ENCODE assay signal across 2 cellular contexts in the genomic region with DNA sequence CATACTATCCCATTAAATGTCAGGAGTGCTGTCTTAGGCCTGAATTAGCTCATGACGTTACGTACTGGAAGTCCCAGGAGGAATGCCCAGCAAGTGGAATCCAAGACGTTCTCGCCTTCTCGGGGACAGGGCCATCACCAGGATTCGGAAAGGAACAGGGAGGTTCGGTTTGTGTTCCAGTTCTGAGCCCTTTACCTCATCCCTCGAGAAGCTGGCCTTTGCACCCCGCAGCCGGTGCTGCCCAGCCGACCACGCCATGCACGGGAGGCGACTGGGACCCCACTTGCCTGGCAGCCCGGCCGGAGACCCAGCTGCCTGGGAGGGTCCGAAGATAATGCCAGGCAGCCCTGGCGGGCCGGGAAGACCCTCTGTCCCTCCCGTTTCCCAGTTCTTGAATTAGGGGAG.
TF ChIP-seq lines count a peak whose summit lies in the region.

No MANE protein-coding gene starts in this region.

TF ChIP-seq in IMR-90, 13 proteins besides CTCF, POLR2A, EP300 and RAD21:
- TF ChIP-seq MAZ (IDR thresholded peaks at IDR 0.05; ENCODE audit: borderline replicate concordance, low read depth, low read length) (no peak), RFX5 (IDR thresholded peaks at IDR 0.05; ENCODE audit: low read depth, low read length) (no peak), RCOR1 (IDR thresholded peaks at IDR 0.05; ENCODE audit: insufficient replicate concordance, low read length) (no peak), SMC3 (IDR thresholded peaks at IDR 0.05; ENCODE audit: low read depth, low read length) (no peak), MXI1 (IDR thresholded peaks at IDR 0.05; ENCODE audit: borderline replicate concordance, low read depth, low read length) (no peak), BHLHE40 (IDR thresholded peaks at IDR 0.05; ENCODE audit: low read depth, low read length) (no peak), NFE2L2 (IDR thresholded peaks at IDR 0.05; ENCODE audit: low read depth, low read length) (no peak), CEBPB (IDR thresholded peaks at IDR 0.05; ENCODE audit: low read depth, low read length) (no peak), MAFK (IDR thresholded peaks at IDR 0.05; ENCODE audit: low read depth, low read length) (no peak), CHD1 (IDR thresholded peaks at IDR 0.05; ENCODE audit: low read depth, low read length) (no peak), FOS (IDR thresholded peaks at IDR 0.05; ENCODE audit: low read depth, low read length) (no peak)
- TF ChIP-seq, protein P1, sequence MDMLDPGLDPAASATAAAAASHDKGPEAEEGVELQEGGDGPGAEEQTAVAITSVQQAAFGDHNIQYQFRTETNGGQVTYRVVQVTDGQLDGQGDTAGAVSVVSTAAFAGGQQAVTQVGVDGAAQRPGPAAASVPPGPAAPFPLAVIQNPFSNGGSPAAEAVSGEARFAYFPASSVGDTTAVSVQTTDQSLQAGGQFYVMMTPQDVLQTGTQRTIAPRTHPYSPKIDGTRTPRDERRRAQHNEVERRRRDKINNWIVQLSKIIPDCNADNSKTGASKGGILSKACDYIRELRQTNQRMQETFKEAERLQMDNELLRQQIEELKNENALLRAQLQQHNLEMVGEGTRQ (IDR thresholded peaks at IDR 0.05; ENCODE audit: low read depth, low read length), result no peak
- TF ChIP-seq, protein P2, sequence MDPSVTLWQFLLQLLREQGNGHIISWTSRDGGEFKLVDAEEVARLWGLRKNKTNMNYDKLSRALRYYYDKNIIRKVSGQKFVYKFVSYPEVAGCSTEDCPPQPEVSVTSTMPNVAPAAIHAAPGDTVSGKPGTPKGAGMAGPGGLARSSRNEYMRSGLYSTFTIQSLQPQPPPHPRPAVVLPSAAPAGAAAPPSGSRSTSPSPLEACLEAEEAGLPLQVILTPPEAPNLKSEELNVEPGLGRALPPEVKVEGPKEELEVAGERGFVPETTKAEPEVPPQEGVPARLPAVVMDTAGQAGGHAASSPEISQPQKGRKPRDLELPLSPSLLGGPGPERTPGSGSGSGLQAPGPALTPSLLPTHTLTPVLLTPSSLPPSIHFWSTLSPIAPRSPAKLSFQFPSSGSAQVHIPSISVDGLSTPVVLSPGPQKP (IDR thresholded peaks at IDR 0.05; ENCODE audit: borderline replicate concordance, low read depth, low read length), result no peak

TF ChIP-seq in HepG2, 621 proteins besides CTCF, POLR2A, EP300 and RAD21 (continues in another document):
- TF ChIP-seq, protein P3, sequence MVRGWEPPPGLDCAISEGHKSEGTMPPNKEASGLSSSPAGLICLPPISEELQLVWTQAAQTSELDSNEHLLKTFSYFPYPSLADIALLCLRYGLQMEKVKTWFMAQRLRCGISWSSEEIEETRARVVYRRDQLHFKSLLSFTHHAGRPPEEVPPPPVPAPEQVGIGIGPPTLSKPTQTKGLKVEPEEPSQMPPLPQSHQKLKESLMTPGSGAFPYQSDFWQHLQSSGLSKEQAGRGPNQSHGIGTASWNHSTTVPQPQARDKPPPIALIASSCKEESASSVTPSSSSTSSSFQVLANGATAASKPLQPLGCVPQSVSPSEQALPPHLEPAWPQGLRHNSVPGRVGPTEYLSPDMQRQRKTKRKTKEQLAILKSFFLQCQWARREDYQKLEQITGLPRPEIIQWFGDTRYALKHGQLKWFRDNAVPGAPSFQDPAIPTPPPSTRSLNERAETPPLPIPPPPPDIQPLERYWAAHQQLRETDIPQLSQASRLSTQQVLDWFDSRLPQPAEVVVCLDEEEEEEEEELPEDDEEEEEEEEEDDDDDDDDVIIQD (CRISPR knock-in tag; IDR thresholded peaks at IDR 0.05; ENCODE audit: low read depth), result no peak
- TF ChIP-seq ZNF570 (CRISPR knock-in tag; IDR thresholded peaks at IDR 0.05; ENCODE audit: borderline replicate concordance), result no peak
- no peak for TF ChIP-seq ZNF225 (CRISPR knock-in tag; IDR thresholded peaks at IDR 0.05)
- TF ChIP-seq, protein P4, sequence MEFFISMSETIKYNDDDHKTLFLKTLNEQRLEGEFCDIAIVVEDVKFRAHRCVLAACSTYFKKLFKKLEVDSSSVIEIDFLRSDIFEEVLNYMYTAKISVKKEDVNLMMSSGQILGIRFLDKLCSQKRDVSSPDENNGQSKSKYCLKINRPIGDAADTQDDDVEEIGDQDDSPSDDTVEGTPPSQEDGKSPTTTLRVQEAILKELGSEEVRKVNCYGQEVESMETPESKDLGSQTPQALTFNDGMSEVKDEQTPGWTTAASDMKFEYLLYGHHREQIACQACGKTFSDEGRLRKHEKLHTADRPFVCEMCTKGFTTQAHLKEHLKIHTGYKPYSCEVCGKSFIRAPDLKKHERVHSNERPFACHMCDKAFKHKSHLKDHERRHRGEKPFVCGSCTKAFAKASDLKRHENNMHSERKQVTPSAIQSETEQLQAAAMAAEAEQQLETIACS (CRISPR knock-in tag; IDR thresholded peaks at IDR 0.05), result no peak
- 0 out of 2 replicates have a peak, but pooled peaks have one; percentile 15 for TF ChIP-seq KDM4B (CRISPR knock-in tag; IDR thresholded peaks at IDR 0.05)
- TF ChIP-seq, protein P5, sequence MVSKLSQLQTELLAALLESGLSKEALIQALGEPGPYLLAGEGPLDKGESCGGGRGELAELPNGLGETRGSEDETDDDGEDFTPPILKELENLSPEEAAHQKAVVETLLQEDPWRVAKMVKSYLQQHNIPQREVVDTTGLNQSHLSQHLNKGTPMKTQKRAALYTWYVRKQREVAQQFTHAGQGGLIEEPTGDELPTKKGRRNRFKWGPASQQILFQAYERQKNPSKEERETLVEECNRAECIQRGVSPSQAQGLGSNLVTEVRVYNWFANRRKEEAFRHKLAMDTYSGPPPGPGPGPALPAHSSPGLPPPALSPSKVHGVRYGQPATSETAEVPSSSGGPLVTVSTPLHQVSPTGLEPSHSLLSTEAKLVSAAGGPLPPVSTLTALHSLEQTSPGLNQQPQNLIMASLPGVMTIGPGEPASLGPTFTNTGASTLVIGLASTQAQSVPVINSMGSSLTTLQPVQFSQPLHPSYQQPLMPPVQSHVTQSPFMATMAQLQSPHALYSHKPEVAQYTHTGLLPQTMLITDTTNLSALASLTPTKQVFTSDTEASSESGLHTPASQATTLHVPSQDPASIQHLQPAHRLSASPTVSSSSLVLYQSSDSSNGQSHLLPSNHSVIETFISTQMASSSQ (IDR thresholded peaks at IDR 0.05; ENCODE audit: low read depth), result no peak
- TF ChIP-seq, protein P5 (CRISPR knock-in tag; IDR thresholded peaks at IDR 0.05; ENCODE audit: borderline replicate concordance), result no peak
- TF ChIP-seq, protein P6, sequence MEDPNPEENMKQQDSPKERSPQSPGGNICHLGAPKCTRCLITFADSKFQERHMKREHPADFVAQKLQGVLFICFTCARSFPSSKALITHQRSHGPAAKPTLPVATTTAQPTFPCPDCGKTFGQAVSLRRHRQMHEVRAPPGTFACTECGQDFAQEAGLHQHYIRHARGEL (CRISPR knock-in tag; IDR thresholded peaks at IDR 0.05), result 0 out of 2 replicates have a peak, but pooled peaks have one; percentile 15
- TF ChIP-seq SAFB2 (CRISPR knock-in tag; IDR thresholded peaks at IDR 0.05; ENCODE audit: borderline replicate concordance, low read depth), result 0 out of 2 replicates have a peak, but pooled peaks have one; percentile 18
- no peak for TF ChIP-seq HNRNPLL (IDR thresholded peaks at IDR 0.05; ENCODE audit: low read depth, low read length, poor library complexity, severe bottlenecking)
- TF ChIP-seq ZNF550 (CRISPR knock-in tag; IDR thresholded peaks at IDR 0.05; ENCODE audit: borderline replicate concordance), result 0 out of 2 replicates have a peak, but pooled peaks have one; percentile 43
- 0 out of 2 replicates have a peak, but pooled peaks have one; percentile 39 for TF ChIP-seq HNRNPL (IDR thresholded peaks at IDR 0.05; ENCODE audit: low read depth, low read length)
- TF ChIP-seq DPF2 (CRISPR knock-in tag; IDR thresholded peaks at IDR 0.05; ENCODE audit: borderline replicate concordance, low read depth), result no peak
- TF ChIP-seq AGO2 (optimal IDR thresholded peaks at IDR 0.05; ENCODE audit: low read depth, low read length), result peak; percentile 22
- TF ChIP-seq KDM2A (CRISPR knock-in tag; IDR thresholded peaks at IDR 0.05; ENCODE audit: borderline replicate concordance, low read depth), result peak; percentile 13; the same call in 1 of the 2 replicates
- no peak for TF ChIP-seq CENPT (CRISPR knock-in tag; IDR thresholded peaks at IDR 0.05; ENCODE audit: low read depth)
- peak; percentile 18; the same call in 1 of the 2 replicates for TF ChIP-seq GABPB1 (CRISPR knock-in tag; IDR thresholded peaks at IDR 0.05)
- TF ChIP-seq ZNF501 (CRISPR knock-in tag; IDR thresholded peaks at IDR 0.05), result no peak
- TF ChIP-seq SPEN (CRISPR knock-in tag; IDR thresholded peaks at IDR 0.05; ENCODE audit: low read depth), result 0 out of 2 replicates have a peak, but pooled peaks have one; percentile 46
- TF ChIP-seq MED1 (CRISPR knock-in tag; IDR thresholded peaks at IDR 0.05), result no peak
- peak; percentile 45; the same call in 1 of the 2 replicates for TF ChIP-seq POLR2G (IDR thresholded peaks at IDR 0.05; ENCODE audit: low read depth, low read length)
- peak; percentile 12; the same call in 1 of the 2 replicates for TF ChIP-seq SAP130 (CRISPR knock-in tag; IDR thresholded peaks at IDR 0.05; ENCODE audit: low read depth)
- peak; percentile 6; the same call in 1 of the 2 replicates for TF ChIP-seq ZNF292 (CRISPR knock-in tag; IDR thresholded peaks at IDR 0.05; ENCODE audit: borderline replicate concordance, low read depth)
- TF ChIP-seq, protein P7, sequence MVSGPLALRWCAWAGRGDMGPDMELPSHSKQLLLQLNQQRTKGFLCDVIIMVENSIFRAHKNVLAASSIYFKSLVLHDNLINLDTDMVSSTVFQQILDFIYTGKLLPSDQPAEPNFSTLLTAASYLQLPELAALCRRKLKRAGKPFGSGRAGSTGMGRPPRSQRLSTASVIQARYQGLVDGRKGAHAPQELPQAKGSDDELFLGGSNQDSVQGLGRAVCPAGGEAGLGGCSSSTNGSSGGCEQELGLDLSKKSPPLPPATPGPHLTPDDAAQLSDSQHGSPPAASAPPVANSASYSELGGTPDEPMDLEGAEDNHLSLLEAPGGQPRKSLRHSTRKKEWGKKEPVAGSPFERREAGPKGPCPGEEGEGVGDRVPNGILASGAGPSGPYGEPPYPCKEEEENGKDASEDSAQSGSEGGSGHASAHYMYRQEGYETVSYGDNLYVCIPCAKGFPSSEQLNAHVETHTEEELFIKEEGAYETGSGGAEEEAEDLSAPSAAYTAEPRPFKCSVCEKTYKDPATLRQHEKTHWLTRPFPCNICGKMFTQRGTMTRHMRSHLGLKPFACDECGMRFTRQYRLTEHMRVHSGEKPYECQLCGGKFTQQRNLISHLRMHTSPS (CRISPR knock-in tag; IDR thresholded peaks at IDR 0.05; ENCODE audit: low read depth), result peak; percentile 41
- TF ChIP-seq, protein P8, sequence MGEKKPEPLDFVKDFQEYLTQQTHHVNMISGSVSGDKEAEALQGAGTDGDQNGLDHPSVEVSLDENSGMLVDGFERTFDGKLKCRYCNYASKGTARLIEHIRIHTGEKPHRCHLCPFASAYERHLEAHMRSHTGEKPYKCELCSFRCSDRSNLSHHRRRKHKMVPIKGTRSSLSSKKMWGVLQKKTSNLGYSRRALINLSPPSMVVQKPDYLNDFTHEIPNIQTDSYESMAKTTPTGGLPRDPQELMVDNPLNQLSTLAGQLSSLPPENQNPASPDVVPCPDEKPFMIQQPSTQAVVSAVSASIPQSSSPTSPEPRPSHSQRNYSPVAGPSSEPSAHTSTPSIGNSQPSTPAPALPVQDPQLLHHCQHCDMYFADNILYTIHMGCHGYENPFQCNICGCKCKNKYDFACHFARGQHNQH (CRISPR knock-in tag; IDR thresholded peaks at IDR 0.05), result peak; percentile 12; the same call in 1 of the 2 replicates
- TF ChIP-seq SNAI1 (CRISPR knock-in tag; IDR thresholded peaks at IDR 0.05; ENCODE audit: borderline replicate concordance), result 0 out of 2 replicates have a peak, but pooled peaks have one; percentile 44
- TF ChIP-seq, protein P9, sequence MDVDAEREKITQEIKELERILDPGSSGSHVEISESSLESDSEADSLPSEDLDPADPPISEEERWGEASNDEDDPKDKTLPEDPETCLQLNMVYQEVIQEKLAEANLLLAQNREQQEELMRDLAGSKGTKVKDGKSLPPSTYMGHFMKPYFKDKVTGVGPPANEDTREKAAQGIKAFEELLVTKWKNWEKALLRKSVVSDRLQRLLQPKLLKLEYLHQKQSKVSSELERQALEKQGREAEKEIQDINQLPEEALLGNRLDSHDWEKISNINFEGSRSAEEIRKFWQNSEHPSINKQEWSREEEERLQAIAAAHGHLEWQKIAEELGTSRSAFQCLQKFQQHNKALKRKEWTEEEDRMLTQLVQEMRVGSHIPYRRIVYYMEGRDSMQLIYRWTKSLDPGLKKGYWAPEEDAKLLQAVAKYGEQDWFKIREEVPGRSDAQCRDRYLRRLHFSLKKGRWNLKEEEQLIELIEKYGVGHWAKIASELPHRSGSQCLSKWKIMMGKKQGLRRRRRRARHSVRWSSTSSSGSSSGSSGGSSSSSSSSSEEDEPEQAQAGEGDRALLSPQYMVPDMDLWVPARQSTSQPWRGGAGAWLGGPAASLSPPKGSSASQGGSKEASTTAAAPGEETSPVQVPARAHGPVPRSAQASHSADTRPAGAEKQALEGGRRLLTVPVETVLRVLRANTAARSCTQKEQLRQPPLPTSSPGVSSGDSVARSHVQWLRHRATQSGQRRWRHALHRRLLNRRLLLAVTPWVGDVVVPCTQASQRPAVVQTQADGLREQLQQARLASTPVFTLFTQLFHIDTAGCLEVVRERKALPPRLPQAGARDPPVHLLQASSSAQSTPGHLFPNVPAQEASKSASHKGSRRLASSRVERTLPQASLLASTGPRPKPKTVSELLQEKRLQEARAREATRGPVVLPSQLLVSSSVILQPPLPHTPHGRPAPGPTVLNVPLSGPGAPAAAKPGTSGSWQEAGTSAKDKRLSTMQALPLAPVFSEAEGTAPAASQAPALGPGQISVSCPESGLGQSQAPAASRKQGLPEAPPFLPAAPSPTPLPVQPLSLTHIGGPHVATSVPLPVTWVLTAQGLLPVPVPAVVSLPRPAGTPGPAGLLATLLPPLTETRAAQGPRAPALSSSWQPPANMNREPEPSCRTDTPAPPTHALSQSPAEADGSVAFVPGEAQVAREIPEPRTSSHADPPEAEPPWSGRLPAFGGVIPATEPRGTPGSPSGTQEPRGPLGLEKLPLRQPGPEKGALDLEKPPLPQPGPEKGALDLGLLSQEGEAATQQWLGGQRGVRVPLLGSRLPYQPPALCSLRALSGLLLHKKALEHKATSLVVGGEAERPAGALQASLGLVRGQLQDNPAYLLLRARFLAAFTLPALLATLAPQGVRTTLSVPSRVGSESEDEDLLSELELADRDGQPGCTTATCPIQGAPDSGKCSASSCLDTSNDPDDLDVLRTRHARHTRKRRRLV (CRISPR knock-in tag; IDR thresholded peaks at IDR 0.05), result peak; percentile 82; the same call in 1 of the 2 replicates
